3 cellular contexts compared by ENCODE assay signal in the genomic region with DNA sequence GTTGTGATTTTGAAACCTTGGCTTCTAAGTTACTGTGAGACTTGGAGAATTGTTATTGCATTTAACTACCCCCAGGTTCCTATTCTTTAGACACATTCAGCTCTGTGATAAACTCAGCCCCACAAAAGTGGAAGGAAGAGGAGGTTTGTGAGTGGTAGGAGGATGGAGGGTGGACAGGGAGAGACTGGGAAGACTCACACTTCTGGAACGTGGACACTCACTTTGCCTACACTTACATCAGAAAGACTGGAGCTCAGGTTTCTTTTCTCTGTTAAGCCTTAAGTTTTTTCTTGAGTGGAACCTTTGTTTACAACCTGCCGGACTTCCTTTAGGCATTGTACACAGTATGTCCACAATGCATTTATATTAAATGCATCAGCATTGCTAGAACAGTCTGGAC.
TF ChIP-seq lines count a peak whose summit lies in the region.

No MANE protein-coding gene starts in this region.

TF ChIP-seq in A549, 52 proteins besides CTCF, POLR2A, EP300 and RAD21 (continues in another document):
- no peak for TF ChIP-seq GATA3 (IDR thresholded peaks at IDR 0.05; ENCODE audit: borderline replicate concordance)
- TF ChIP-seq CEBPB (IDR thresholded peaks at IDR 0.05), result no peak
- TF ChIP-seq NPAS2 (CRISPR knock-in tag; IDR thresholded peaks at IDR 0.05; ENCODE audit: borderline replicate concordance), result no peak
- no peak for TF ChIP-seq KDM5A (IDR thresholded peaks at IDR 0.05)
- TF ChIP-seq HMGXB4 (CRISPR knock-in tag; IDR thresholded peaks at IDR 0.05; ENCODE audit: borderline replicate concordance), result no peak
- no peak for TF ChIP-seq BCL3 (IDR thresholded peaks at IDR 0.05)
- no peak for TF ChIP-seq PHF8 (IDR thresholded peaks at IDR 0.05; ENCODE audit: borderline replicate concordance, low read depth)
- TF ChIP-seq E2F6 (IDR thresholded peaks at IDR 0.05; ENCODE audit: borderline replicate concordance, low read depth), result no peak
- no peak for TF ChIP-seq JUNB (IDR thresholded peaks at IDR 0.05)
- no peak for TF ChIP-seq FOSB (CRISPR knock-in tag; IDR thresholded peaks at IDR 0.05)
- TF ChIP-seq, protein P1, sequence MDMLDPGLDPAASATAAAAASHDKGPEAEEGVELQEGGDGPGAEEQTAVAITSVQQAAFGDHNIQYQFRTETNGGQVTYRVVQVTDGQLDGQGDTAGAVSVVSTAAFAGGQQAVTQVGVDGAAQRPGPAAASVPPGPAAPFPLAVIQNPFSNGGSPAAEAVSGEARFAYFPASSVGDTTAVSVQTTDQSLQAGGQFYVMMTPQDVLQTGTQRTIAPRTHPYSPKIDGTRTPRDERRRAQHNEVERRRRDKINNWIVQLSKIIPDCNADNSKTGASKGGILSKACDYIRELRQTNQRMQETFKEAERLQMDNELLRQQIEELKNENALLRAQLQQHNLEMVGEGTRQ (IDR thresholded peaks at IDR 0.05), result no peak
- no peak for TF ChIP-seq HDAC2 (IDR thresholded peaks at IDR 0.05)
- no peak for TF ChIP-seq RFX5 (IDR thresholded peaks at IDR 0.05)
- no peak for TF ChIP-seq CHD4 (IDR thresholded peaks at IDR 0.05; ENCODE audit: borderline replicate concordance)
- no peak for TF ChIP-seq SREBF2 (IDR thresholded peaks at IDR 0.05)
- TF ChIP-seq CBX8 (IDR thresholded peaks at IDR 0.05), result no peak
- TF ChIP-seq, protein P2, sequence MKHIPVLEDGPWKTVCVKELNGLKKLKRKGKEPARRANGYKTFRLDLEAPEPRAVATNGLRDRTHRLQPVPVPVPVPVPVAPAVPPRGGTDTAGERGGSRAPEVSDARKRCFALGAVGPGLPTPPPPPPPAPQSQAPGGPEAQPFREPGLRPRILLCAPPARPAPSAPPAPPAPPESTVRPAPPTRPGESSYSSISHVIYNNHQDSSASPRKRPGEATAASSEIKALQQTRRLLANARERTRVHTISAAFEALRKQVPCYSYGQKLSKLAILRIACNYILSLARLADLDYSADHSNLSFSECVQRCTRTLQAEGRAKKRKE (CRISPR knock-in tag; IDR thresholded peaks at IDR 0.05; ENCODE audit: low read depth), result no peak

TF ChIP-seq in HCT116, 20 proteins besides CTCF, POLR2A, EP300 and RAD21:
- TF ChIP-seq SRF (IDR thresholded peaks at IDR 0.05; ENCODE audit: low read depth) (no peak), EGR1 (IDR thresholded peaks at IDR 0.05; ENCODE audit: low read depth) (no peak), JUND (IDR thresholded peaks at IDR 0.05) (no peak; the same call in 1 of the 2 replicates), SP1 (IDR thresholded peaks at IDR 0.05; ENCODE audit: low read depth) (peak; percentile 81), CBX3 (IDR thresholded peaks at IDR 0.05; ENCODE audit: low read depth) (no peak), ATF3 (IDR thresholded peaks at IDR 0.05) (no peak), CEBPB (IDR thresholded peaks at IDR 0.05; ENCODE audit: low read depth) (peak; percentile 86), POLR2AphosphoS5 (IDR thresholded peaks at IDR 0.05; ENCODE audit: low read depth, low read length) (peak; percentile 64), SIN3A (IDR thresholded peaks at IDR 0.05; ENCODE audit: low read depth) (0 out of 2 replicates have a peak, but pooled peaks have one; percentile 37), ELF1 (IDR thresholded peaks at IDR 0.05; ENCODE audit: borderline replicate concordance, low read depth) (no peak), FOSL1 (IDR thresholded peaks at IDR 0.05; ENCODE audit: low read depth) (peak; percentile 44; the same call in 1 of the 2 replicates), TCF7L2 (IDR thresholded peaks at IDR 0.05; ENCODE audit: borderline replicate concordance, extremely low read depth, insufficient read depth, insufficient read length) (no peak), EZH2phosphoT487 (IDR thresholded peaks at IDR 0.05; ENCODE audit: borderline replicate concordance) (no peak), ZFX (IDR thresholded peaks at IDR 0.05) (no peak)
- TF ChIP-seq, protein P3, sequence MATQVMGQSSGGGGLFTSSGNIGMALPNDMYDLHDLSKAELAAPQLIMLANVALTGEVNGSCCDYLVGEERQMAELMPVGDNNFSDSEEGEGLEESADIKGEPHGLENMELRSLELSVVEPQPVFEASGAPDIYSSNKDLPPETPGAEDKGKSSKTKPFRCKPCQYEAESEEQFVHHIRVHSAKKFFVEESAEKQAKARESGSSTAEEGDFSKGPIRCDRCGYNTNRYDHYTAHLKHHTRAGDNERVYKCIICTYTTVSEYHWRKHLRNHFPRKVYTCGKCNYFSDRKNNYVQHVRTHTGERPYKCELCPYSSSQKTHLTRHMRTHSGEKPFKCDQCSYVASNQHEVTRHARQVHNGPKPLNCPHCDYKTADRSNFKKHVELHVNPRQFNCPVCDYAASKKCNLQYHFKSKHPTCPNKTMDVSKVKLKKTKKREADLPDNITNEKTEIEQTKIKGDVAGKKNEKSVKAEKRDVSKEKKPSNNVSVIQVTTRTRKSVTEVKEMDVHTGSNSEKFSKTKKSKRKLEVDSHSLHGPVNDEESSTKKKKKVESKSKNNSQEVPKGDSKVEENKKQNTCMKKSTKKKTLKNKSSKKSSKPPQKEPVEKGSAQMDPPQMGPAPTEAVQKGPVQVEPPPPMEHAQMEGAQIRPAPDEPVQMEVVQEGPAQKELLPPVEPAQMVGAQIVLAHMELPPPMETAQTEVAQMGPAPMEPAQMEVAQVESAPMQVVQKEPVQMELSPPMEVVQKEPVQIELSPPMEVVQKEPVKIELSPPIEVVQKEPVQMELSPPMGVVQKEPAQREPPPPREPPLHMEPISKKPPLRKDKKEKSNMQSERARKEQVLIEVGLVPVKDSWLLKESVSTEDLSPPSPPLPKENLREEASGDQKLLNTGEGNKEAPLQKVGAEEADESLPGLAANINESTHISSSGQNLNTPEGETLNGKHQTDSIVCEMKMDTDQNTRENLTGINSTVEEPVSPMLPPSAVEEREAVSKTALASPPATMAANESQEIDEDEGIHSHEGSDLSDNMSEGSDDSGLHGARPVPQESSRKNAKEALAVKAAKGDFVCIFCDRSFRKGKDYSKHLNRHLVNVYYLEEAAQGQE (IDR thresholded peaks at IDR 0.05; ENCODE audit: low read depth), result no peak
- TF ChIP-seq, protein P4, sequence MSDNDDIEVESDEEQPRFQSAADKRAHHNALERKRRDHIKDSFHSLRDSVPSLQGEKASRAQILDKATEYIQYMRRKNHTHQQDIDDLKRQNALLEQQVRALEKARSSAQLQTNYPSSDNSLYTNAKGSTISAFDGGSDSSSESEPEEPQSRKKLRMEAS (IDR thresholded peaks at IDR 0.05), result no peak; the same call in 1 of the 2 replicates

TF ChIP-seq in K562, 482 proteins besides CTCF, POLR2A, EP300 and RAD21:
- TF ChIP-seq ZKSCAN3 (CRISPR knock-in tag; IDR thresholded peaks at IDR 0.05), result no peak
- TF ChIP-seq BACH1 (tag; IDR thresholded peaks at IDR 0.05), result 0 out of 2 replicates have a peak, but pooled peaks have one; percentile 29
